In genomic region chr1:65233757-65234156, GRCh38 we compare ENCODE assay signal across 25 cellular contexts.
"Had no signal": no experiment of that assay in that cellular context is flagged by ENCODE, and none has a peak within 500 bp of the region (broad histone marks: within the 10 kb centered on the region; RNA-seq: fewer than 3 reads in every experiment).

No MANE protein-coding gene starts in this region.

- H3K9me3 ChIP-seq: mucosa of descending colon, sigmoid colon, thyroid gland, vagina had no signal

- H3K27ac ChIP-seq: dorsolateral prefrontal cortex, foreskin keratinocyte, heart right ventricle, neural progenitor cell, parathyroid adenoma, sigmoid colon, stomach, thyroid gland, vagina had no signal

- H3K4me1 ChIP-seq: neural progenitor cell, parathyroid adenoma, sigmoid colon, thyroid gland, vagina had no signal

- DNase-seq: dorsolateral prefrontal cortex; effector CD4-positive, alpha-beta T cell; foreskin keratinocyte; glutamatergic neuron; heart right ventricle; hippocampal formation; islet precursor cell; kidney glomerular epithelial cell; mesenchymal stem cell; mucosa of descending colon; naive B cell; sigmoid colon; stimulated activated CD4-positive, alpha-beta T cell treated with anti-CD3 and anti-CD28 coated beads, Interleukin-2, amount 100 ng/mL, for 24 hours; stimulated activated CD4-positive, alpha-beta T cell treated with anti-CD3 and anti-CD28 coated beads, Interleukin-4, amount 100 ng/mL, for 24 hours; stimulated activated naive CD4-positive, alpha-beta T cell treated with Interleukin-2 at 50 U/mL for 16 hours; stomach; thyroid gland; trophoblast cell had no signal

- H3K36me3 ChIP-seq: neural progenitor cell, sigmoid colon, thyroid gland, vagina had no signal

- ATAC-seq: esophagus mucosa; foreskin keratinocyte; heart right ventricle; mucosa of descending colon; natural killer cell treated with Interleukin-12 subunit alpha and Interleukin-12 subunit beta and Interleukin-15 and Interleukin-18, amount 100 ng/mL, for 72 hours; stimulated activated effector memory CD8-positive, alpha-beta T cell treated with anti-CD3 and anti-CD28 coated beads, Interleukin-12 subunit alpha, Interleukin-12 subunit beta, amount 100 ng/mL, for 72 hours had no signal

- H3K79me2 ChIP-seq: parathyroid adenoma had no signal

- H2AFZ ChIP-seq: neural progenitor cell, parathyroid adenoma had no signal

- H3K4me3 ChIP-seq: dorsolateral prefrontal cortex, heart right ventricle, mucosa of descending colon, neural progenitor cell, sigmoid colon, stomach, thyroid gland, vagina had no signal

- H3K9ac ChIP-seq: neural progenitor cell, parathyroid adenoma had no signal

- FAIRE-seq: colon had no signal

- H3K27me3 ChIP-seq: dorsolateral prefrontal cortex, foreskin keratinocyte, heart right ventricle, neural progenitor cell, sigmoid colon, stomach, thyroid gland, vagina had no signal

- H3K4me2 ChIP-seq: neural progenitor cell had no signal
